17 cellular contexts compared by ENCODE assay signal in the genomic region with DNA sequence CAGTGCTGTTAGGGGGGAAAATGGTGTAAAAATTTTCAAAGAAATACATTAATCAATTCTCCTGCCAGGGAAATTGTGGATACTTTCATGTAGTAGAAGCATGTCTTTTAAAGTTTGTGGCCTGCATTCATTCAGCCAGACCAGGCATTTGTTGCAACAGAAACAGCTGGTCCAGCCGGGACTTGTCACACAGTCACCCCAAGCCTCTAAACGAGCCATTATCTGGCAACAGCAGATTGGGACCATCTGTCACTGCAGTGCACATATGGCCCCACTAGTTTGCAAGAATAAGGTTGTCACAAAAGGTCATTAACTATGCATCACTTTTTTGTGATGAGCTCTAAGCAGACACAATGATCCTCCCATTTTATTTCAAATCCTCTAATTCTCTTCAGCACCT.
DNase-seq lines count a peak whose midpoint lies in the region; ATAC-seq and TF ChIP-seq lines count a peak whose summit lies in the region.
"Had no signal": no experiment of that assay in that cellular context is flagged by ENCODE, and none has a peak within 500 bp of the region (broad histone marks: within the 10 kb centered on the region; RNA-seq: fewer than 3 reads in every experiment).

No MANE protein-coding gene starts in this region.

- no peak overlapping the region for H3K27ac ChIP-seq in left ventricle myocardium inferior (replicated peaks)
- H3K27ac ChIP-seq in smooth muscle cell (ENCODE audit: low read depth): no peak overlapping the region
- H3K27ac ChIP-seq: transverse colon had no signal

- no peak overlapping the region for H3K4me2 ChIP-seq in smooth muscle cell

- ATAC-seq in GM19452 (IDR thresholded peaks at IDR 0.05; ENCODE audit: unreplicated experiment): no peak
- no peak for ATAC-seq in GM18907 (IDR thresholded peaks at IDR 0.05; ENCODE audit: unreplicated experiment)
- ATAC-seq: activated CD8-positive, alpha-beta T cell treated with anti-CD3 and anti-CD28 coated beads, Interleukin-2, amount 10 ng/mL, durations not matched to agents 7 days and 5 days; WTC11 had no signal

- 17% methylated on average over 2 of the region's 2 CpGs for WGBS in smooth muscle cell (ENCODE audit: low lambda C conversion rate)

- peak overlapping the region; percentile 24 for H2AFZ ChIP-seq in smooth muscle cell (ENCODE audit: low read depth)

- H3K27me3 ChIP-seq in left ventricle myocardium inferior (ENCODE audit: low read depth): no peaks in the 10 kb centered on the region
- no peaks in the 10 kb centered on the region for H3K27me3 ChIP-seq in smooth muscle cell (ENCODE audit: low read depth)
- H3K27me3 ChIP-seq: transverse colon had no signal

- H3K4me3 ChIP-seq in left ventricle myocardium inferior (no peak overlapping the region), smooth muscle cell (no peak overlapping the region)
- H3K4me3 ChIP-seq: transverse colon had no signal

- DNase-seq in NCI-H2227 (lab: John Stamatoyannopoulos, UW; ENCODE audit: unreplicated experiment) (peak; percentile 33), NCI-H2227 treated with DMSO at 0.1 percent for 48 hours (lab: John Stamatoyannopoulos, UW) (no peak), SK-N-DZ (ENCODE audit: low spot score) (peak; percentile 51), left ventricle myocardium inferior (peak; percentile 38), smooth muscle cell (lab: John Stamatoyannopoulos, UW; ENCODE audit: unreplicated experiment) (no peak), A172 (ENCODE audit: low spot score) (no peak)
- DNase-seq: activated CD8-positive, alpha-beta T cell treated with anti-CD3 and anti-CD28 coated beads, Interleukin-2, amount 10 ng/mL, durations not matched to agents 7 days and 5 days; DND-41; effector CD8-positive, alpha-beta T cell; hippocampal formation; posterior cingulate gyrus; stimulated activated naive B cell treated with anti-CD40 and anti-IgM and Interleukin-4, amounts not matched to agents 10 μg/mL and 1 μg/mL and 100 μg/mL, for 72 hours; SW 1271; transverse colon had no signal

- H3K36me3 ChIP-seq in left ventricle myocardium inferior: no peaks in the 10 kb centered on the region
- no peaks in the 10 kb centered on the region for H3K36me3 ChIP-seq in smooth muscle cell (ENCODE audit: low read depth)
- H3K36me3 ChIP-seq: transverse colon had no signal

- H3F3A ChIP-seq in smooth muscle cell (ENCODE audit: low read depth): no peaks in the 10 kb centered on the region

- H4K20me1 ChIP-seq in smooth muscle cell (ENCODE audit: low read depth): no peaks in the 10 kb centered on the region

- H3K4me1 ChIP-seq in left ventricle myocardium inferior: peaks cover 7% of the 10 kb centered on the region
- H3K4me1 ChIP-seq in smooth muscle cell (ENCODE audit: low read depth): peaks cover 4% of the 10 kb centered on the region
- H3K4me1 ChIP-seq: transverse colon had no signal

- TF ChIP-seq CTCF in left ventricle myocardium inferior (IDR thresholded peaks at IDR 0.05; ENCODE audit: borderline replicate concordance): no peak
- no peak for TF ChIP-seq CTCF in smooth muscle cell (IDR thresholded peaks at IDR 0.05; ENCODE audit: borderline replicate concordance, insufficient read depth, poor library complexity, severe bottlenecking)

- no peaks in the 10 kb centered on the region for H3K79me2 ChIP-seq in smooth muscle cell (ENCODE audit: low read depth)

- H3K9me3 ChIP-seq in left ventricle myocardium inferior (replicated peaks): no peaks in the 10 kb centered on the region
- no peaks in the 10 kb centered on the region for H3K9me3 ChIP-seq in smooth muscle cell (replicated peaks; ENCODE audit: low read depth)
- H3K9me3 ChIP-seq: transverse colon had no signal

- H3K9ac ChIP-seq in smooth muscle cell (ENCODE audit: low read depth): no peak overlapping the region

- intact Hi-C loops in left ventricle myocardium inferior (cut with micrococcal nuclease): no loop called here

Comparison
In these comparisons a context has a peak if more than half of its experiments do, and no peak if none do; other contexts are left out.
1. DNase-seq: peak in NCI-H2227 (single experiment), SK-N-DZ (single experiment) and left ventricle myocardium inferior (single experiment); none in NCI-H2227 treated with DMSO at 0.1 percent for 48 hours (single experiment), smooth muscle cell (single experiment) and A172 (single experiment).